18 cellular contexts compared by ENCODE assay signal in genomic region chr3:133162906-133163305, GRCh38.
"Had no signal": no experiment of that assay in that cellular context is flagged by ENCODE, and none has a peak within 500 bp of the region (broad histone marks: within the 10 kb centered on the region; RNA-seq: fewer than 3 reads in every experiment).

No MANE protein-coding gene starts in this region.

- ATAC-seq: activated CD4-positive, alpha-beta T cell treated with anti-CD3 and anti-CD28 coated beads for 36 hours; body of pancreas; gastrocnemius medialis; heart left ventricle; right cardiac atrium; WTC11 had no signal

- DNase-seq: activated CD4-positive, alpha-beta T cell treated with anti-CD3 and anti-CD28 coated beads for 36 hours; activated CD4-positive, alpha-beta T cell treated with anti-CD3 and anti-CD28 coated beads, Interleukin-2, amount 50 U/mL, for 48 hours; activated gamma-delta T cell; body of pancreas; central memory CD4-positive, alpha-beta T cell; cortex of kidney; effector CD4-positive, alpha-beta T cell; gastrocnemius medialis; heart left ventricle; left ventricle myocardium inferior; mammary epithelial cell; right cardiac atrium; trophoblast cell had no signal

- H3K27me3 Mint-ChIP-seq: progenitor cell of endocrine pancreas had no signal

- H3K4me3 Mint-ChIP-seq: activated CD4-positive, alpha-beta T cell treated with anti-CD3 and anti-CD28 coated beads for 36 hours; activated naive CD8-positive, alpha-beta T cell; neural crest cell; stimulated activated naive CD8-positive, alpha-beta T cell treated with anti-CD3 and anti-CD28 coated beads, Interleukin-15, Interleukin-2, amounts not matched to agents 100 ng/mL and 50 ng/mL, for 24 hours; WTC11 had no signal

- H3K9me3 Mint-ChIP-seq: stimulated activated naive CD8-positive, alpha-beta T cell treated with anti-CD3 and anti-CD28 coated beads, Interleukin-15, Interleukin-2, amounts not matched to agents 100 ng/mL and 50 ng/mL, for 24 hours had no signal

- H3K36me3 Mint-ChIP-seq: activated naive CD8-positive, alpha-beta T cell had no signal

- H3K4me1 Mint-ChIP-seq: activated CD4-positive, alpha-beta T cell treated with anti-CD3 and anti-CD28 coated beads for 36 hours; neural crest cell had no signal

- H3K27ac Mint-ChIP-seq: activated CD4-positive, alpha-beta T cell treated with anti-CD3 and anti-CD28 coated beads for 36 hours; activated naive CD8-positive, alpha-beta T cell; progenitor cell of endocrine pancreas; stimulated activated naive CD8-positive, alpha-beta T cell treated with anti-CD3 and anti-CD28 coated beads, Interleukin-15, Interleukin-2, amounts not matched to agents 100 ng/mL and 50 ng/mL, for 24 hours; WTC11 had no signal
